ENCODE assay signal across 8 cellular contexts in the genomic region with DNA sequence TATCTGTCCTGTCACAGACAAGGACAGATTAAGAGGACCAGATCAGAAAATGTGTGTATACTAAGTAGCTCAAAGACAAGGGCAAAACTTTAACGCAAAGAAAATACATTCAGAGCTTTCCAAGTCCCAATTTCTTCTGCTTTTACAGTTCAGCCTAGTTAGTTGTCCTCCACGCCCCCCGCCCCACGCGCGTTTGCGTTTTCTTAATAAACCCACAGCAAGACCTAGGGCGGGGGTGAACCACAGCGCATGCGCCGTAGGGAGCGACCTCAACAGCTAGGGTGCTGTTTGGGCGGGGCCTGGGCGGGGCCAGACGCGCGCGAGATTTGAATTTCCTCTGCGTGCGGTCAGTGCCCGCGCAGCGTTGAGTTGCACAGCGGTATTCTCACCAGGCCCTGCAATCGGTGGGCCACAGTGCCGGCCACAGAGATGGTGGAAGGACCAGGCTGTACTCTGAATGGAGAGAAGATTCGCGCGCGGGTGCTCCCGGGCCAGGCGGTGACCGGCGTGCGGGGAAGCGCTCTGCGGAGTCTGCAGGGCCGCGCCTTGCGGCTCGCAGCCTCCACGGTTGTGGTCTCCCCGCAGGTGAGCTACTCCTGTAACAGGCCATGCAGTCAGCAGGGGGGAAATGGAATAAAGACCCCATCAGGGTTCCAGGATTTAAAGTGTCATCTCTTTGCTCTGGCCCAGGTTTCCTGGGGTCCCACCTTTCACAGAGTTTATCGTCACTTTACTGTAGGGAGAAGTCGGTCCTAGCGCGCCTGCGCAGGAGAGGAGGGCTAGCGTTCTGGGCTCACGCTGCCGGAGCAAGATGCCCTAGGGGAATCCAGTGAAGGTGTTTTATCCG. TPM values are rescaled to one million over a fixed set of nuclear protein-coding genes. Genes with fewer than 3 reads are reported as not detected.
DNase-seq lines count a peak whose midpoint lies in the region; ATAC-seq, FAIRE-seq and TF ChIP-seq lines count a peak whose summit lies in the region.

A gene with protein sequence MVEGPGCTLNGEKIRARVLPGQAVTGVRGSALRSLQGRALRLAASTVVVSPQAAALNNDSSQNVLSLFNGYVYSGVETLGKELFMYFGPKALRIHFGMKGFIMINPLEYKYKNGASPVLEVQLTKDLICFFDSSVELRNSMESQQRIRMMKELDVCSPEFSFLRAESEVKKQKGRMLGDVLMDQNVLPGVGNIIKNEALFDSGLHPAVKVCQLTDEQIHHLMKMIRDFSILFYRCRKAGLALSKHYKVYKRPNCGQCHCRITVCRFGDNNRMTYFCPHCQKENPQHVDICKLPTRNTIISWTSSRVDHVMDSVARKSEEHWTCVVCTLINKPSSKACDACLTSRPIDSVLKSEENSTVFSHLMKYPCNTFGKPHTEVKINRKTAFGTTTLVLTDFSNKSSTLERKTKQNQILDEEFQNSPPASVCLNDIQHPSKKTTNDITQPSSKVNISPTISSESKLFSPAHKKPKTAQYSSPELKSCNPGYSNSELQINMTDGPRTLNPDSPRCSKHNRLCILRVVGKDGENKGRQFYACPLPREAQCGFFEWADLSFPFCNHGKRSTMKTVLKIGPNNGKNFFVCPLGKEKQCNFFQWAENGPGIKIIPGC (plus strand): TSS at position 350 of the 847 bp plus-strand sequence. CDS start 80 bp downstream, at position 430.

- no peak for TF ChIP-seq CTCF in GM12878 (IDR thresholded peaks at IDR 0.05 in 2 of 3, conservative IDR thresholded peaks at IDR 0.05 in 1 of 3; ENCODE audit: control insufficient read depth in 2 of 3, extremely low read depth in 1 of 3, insufficient read depth in 1 of 3, low read depth in 3 of 3, low read length in 3 of 3)

- no peak for TF ChIP-seq EP300 in GM12878 (IDR thresholded peaks at IDR 0.05; ENCODE audit: borderline replicate concordance in 1 of 2, control insufficient read depth in 1 of 2, low read depth in 2 of 2, low read length in 2 of 2)

- SMC1A ChIA-PET in GM12878 (lab: Charles Lee; ENCODE audit: uncharacterized antibody, unreplicated experiment), result interaction anchor here (1.0 to 1.9 kb wide), 6 partner anchors 10 to 258 kb away, joined by 3 to 7 read pairs (median 4); a partner anchor contains a TSS

- H3K27me3 ChIP-seq in GM12878 (replicated peaks in 1 of 2; ENCODE audit: control insufficient read depth in 2 of 2, insufficient read depth in 2 of 2, low read length in 1 of 2), result no peaks in the 10 kb centered on the region

- under 1% methylated on average over 47 of the region's 52 CpGs for WGBS in GM12878 (ENCODE audit: insufficient coverage, insufficient replicate concordance, low lambda C conversion rate, missing lambda C conversion rate)

- H3K9me3 ChIP-seq in GM12878 (replicated peaks; ENCODE audit: control insufficient read depth, insufficient read depth, low read length), result no peaks in the 10 kb centered on the region

- POLR2A ChIA-PET in GM12878 (lab: Charles Lee), result interaction anchor here (0.8 to 2.7 kb wide), 2 partner anchors 10 to 133 kb away, joined by 3 to 10 read pairs; a partner anchor contains a TSS

- intact Hi-C loops in GM12878 (cut with micrococcal nuclease; ENCODE audit: unreplicated experiment), result loop anchor here (5.0 kb wide), 1 partner anchor 133 kb away; a partner anchor contains a TSS

- H3K9ac ChIP-seq in GM12878 (ENCODE audit: control insufficient read depth, insufficient read depth, low read length), result peak within 1 kb of the TSS; percentile 79

- in situ Hi-C loops in GM12878 (cut with MboI), result loop anchor here (5.0 kb wide), 1 partner anchor 133 kb away; a partner anchor contains a TSS

- FAIRE-seq in GM12878 (lab: Jason Lieb, UNC), result peak; percentile 89

- H4K20me1 ChIP-seq in GM12878 (ENCODE audit: control insufficient read depth, insufficient read depth), result no peaks in the 10 kb centered on the region

- no peak for TF ChIP-seq RAD21 in GM12878 (IDR thresholded peaks at IDR 0.05; ENCODE audit: insufficient read depth, low read depth, low read length)

- H3K79me2 ChIP-seq in GM12878 (ENCODE audit: control insufficient read depth, insufficient read depth, low read length), result peaks cover 10% of the 10 kb centered on the region

- H3K27ac ChIP-seq in GM12878 (ENCODE audit: control insufficient read depth, insufficient read depth), result peak within 1 kb of the TSS; percentile 58

- BruUV-seq in GM12878 (replicated peaks; lab: Mats Ljungman, UMichigan), result TSS peak; percentile 83

- RAD21 ChIA-PET in GM12878 (lab: Charles Lee; ENCODE audit: unreplicated experiment), result interaction anchor here (0.6 to 1.7 kb wide), 3 partner anchors 12 to 211 kb away, joined by 3 to 5 read pairs (median 5); a partner anchor contains a TSS

- peak within 1 kb of the TSS; percentile 68 for H3K4me2 ChIP-seq in GM12878 (ENCODE audit: control insufficient read depth, insufficient read depth)

- H2AFZ ChIP-seq in GM12878 (ENCODE audit: control insufficient read depth, low read depth, low read length), result peak within 1 kb of the TSS; percentile 95

- H3K4me1 ChIP-seq in GM12878 (ENCODE audit: control insufficient read depth, insufficient read depth, low read length), result no peaks in the 10 kb centered on the region

- peak; percentile 90 for TF ChIP-seq POLR2A in GM12878 (IDR thresholded peaks at IDR 0.05; ENCODE audit: low read depth, low read length)

- peak; percentile 88 for ATAC-seq in HG03025 (IDR thresholded peaks at IDR 0.05; ENCODE audit: low FRiP score, unreplicated experiment)
- peak; percentile 95 for ATAC-seq in GM12878

- DNase-seq in NCI-H187 (lab: John Stamatoyannopoulos, UW), result peak; percentile 39 to 54
- DNase-seq in NCI-H187 treated with DMSO at 0.1 percent for 48 hours (lab: John Stamatoyannopoulos, UW), result no peak
- DNase-seq in NCI-H2081 treated with DMSO at 0.1 percent for 48 hours (lab: John Stamatoyannopoulos, UW), result peak; percentile 58
- peak; percentile 82 for DNase-seq in T1000 (lab: John Stamatoyannopoulos, UW)
- peak; percentile 54 for DNase-seq in GM12878 (ENCODE audit: low read depth, low spot score)
- DNase-seq in skeletal muscle cell (ENCODE audit: low read depth), result peak; percentile 52

- H3K36me3 ChIP-seq in GM12878 (ENCODE audit: control insufficient read depth in 2 of 2, insufficient read depth in 2 of 2, low read length in 1 of 2), result no peaks in the 10 kb centered on the region

- CTCF ChIA-PET in GM12878 (lab: Yijun Ruan, JAX), result interaction anchor here (0.6 to 1.6 kb wide), 6 partner anchors 24 to 263 kb away, joined by 3 to 4 read pairs (median 3); no protein-coding TSS in a partner anchor

- H3K4me3 ChIP-seq in GM12878 (peak within 1 kb of the TSS; percentile 82), iPS-11a (ENCODE audit: low read depth, low read length) (peak within 1 kb of the TSS; percentile 83), skeletal muscle cell (ENCODE audit: low read depth, low read length) (peak within 1 kb of the TSS; percentile 85)

TF ChIP-seq in GM12878, 131 proteins besides CTCF, POLR2A, EP300 and RAD21 (continues in another document):
- TF ChIP-seq CEBPB (IDR thresholded peaks at IDR 0.05; ENCODE audit: borderline replicate concordance in 1 of 2, low read depth in 2 of 2, low read length in 2 of 2), result no peak
- no peak for TF ChIP-seq SMARCA5 (IDR thresholded peaks at IDR 0.05)
- peak; percentile 71 for TF ChIP-seq SP1 (IDR thresholded peaks at IDR 0.05; ENCODE audit: low read depth, low read length)
- TF ChIP-seq BCL11A (IDR thresholded peaks at IDR 0.05; ENCODE audit: low read depth, low read length), result no peak
- peak; percentile 51 for TF ChIP-seq NRF1 (conservative IDR thresholded peaks at IDR 0.05; ENCODE audit: low read depth, low read length)
- peak; percentile 99 for TF ChIP-seq SIN3A (IDR thresholded peaks at IDR 0.05; ENCODE audit: low read depth, low read length)
- TF ChIP-seq TAF1 (IDR thresholded peaks at IDR 0.05; ENCODE audit: borderline replicate concordance, low read depth, low read length), result peak; percentile 50; the same call in 1 of the 2 replicates
- peak; percentile 50 for TF ChIP-seq IKZF1 (conservative IDR thresholded peaks at IDR 0.05)
- no peak for TF ChIP-seq IRF4 (IDR thresholded peaks at IDR 0.05; ENCODE audit: low read depth, low read length)
- no peak for TF ChIP-seq DPF2 (IDR thresholded peaks at IDR 0.05)
- peak; percentile 24; the same call in 1 of the 2 replicates for TF ChIP-seq CHD2 (IDR thresholded peaks at IDR 0.05; ENCODE audit: borderline replicate concordance, low read depth, low read length)

RNA-seq across cellular contexts. Expression of the gene that starts here (rescaled TPM):
- total RNA-seq in GM12878 (2013; cell fraction: nucleolus; rRNA removed), result 14.3 and 14.8 TPM in 2 replicates
- total RNA-seq in GM12878 (2014; rRNA removed) (8.5 and 10.7 TPM in 2 replicates), GM12878 (2014; rRNA removed; fragmentation: Illumina TruSeq; extraction: Trizol) (9.7 and 10.6 TPM in 2 replicates), GM12878 (2021) (7.6 and 7.9 TPM in 2 replicates)
- 1.4 TPM for polyA plus RNA-seq in GM12878 (2011; ENCODE audit: low read depth)
- polyA plus RNA-seq in GM12878 (2011; rRNA removed) (13.1 and 18.9 TPM in 2 replicates), GM12878 (2014; fragmentation: Illumina TruSeq; extraction: Trizol) (9.4 and 9.5 TPM in 2 replicates), GM12878 (2014; fragmentation: Nextera tagmentation; extraction: Ambion mirVana) (1 to 10 TPM; 3.0 to 3.4 TPM), GM12878 (2014; rRNA removed) (7.1 and 7.4 TPM in 2 replicates), GM12878 (2016; fragmentation: Nextera tagmentation; extraction: Ambion mirVana) (10 to 100 TPM; 13.5 to 13.8 TPM)
- 6.0 and 6.5 TPM in 2 replicates for polyA plus RNA-seq in GM12878 (2011; cell fraction: cytosol; rRNA removed)
- polyA plus RNA-seq in GM12878 (2011; cell fraction: nucleus; rRNA removed), result 9.4 and 12.9 TPM in 2 replicates
- 1.2 and 4.0 TPM in 2 replicates for polyA plus RNA-seq in GM12878 (2012)
- polyA minus RNA-seq in GM12878 (2011; rRNA and poly(A)+ RNA removed), result 10.6 and 12.6 TPM in 2 replicates
- 5.2 and 6.2 TPM in 2 replicates for polyA minus RNA-seq in GM12878 (2011; cell fraction: cytosol; rRNA and poly(A)+ RNA removed)
- 12.9 and 21.1 TPM in 2 replicates for polyA minus RNA-seq in GM12878 (2011; cell fraction: nucleus; rRNA and poly(A)+ RNA removed)
